Comparison of ENCODE assay signal across 8 cellular contexts in the genomic region with DNA sequence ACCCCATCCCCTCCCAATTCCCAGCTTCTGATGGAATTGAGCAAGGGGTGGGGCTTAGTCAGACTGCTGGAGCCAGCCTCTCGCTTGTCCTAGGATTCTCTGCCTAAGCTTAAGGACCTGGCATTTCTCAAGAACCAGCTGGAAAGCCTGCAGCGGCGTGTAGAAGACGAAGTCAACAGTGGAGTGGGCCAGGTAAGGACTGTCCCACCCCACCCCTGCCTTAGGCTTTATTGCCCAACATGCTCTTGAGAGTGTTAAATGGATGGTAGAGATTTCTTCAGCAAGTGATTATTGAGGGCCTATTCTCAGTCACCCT. TPM values are rescaled to one million over a fixed set of nuclear protein-coding genes. Genes with fewer than 3 reads are reported as not detected.
A peak's percentile ranks its signal among the peaks of the same experiment; 100 is the strongest.
DNase-seq lines count a peak whose midpoint lies in the region; ATAC-seq and TF ChIP-seq lines count a peak whose summit lies in the region.

No MANE protein-coding gene starts in this region.

- peaks cover 19% of the 10 kb centered on the region for H3K36me3 ChIP-seq in GM06990 (ENCODE audit: control insufficient read depth, insufficient read depth, low read length)
- H3K36me3 ChIP-seq in RWPE2 (ENCODE audit: low read depth), result peaks cover 22% of the 10 kb centered on the region
- peaks cover 18 to 30% of the 10 kb centered on the region in 2 donors for H3K36me3 ChIP-seq in esophagus (ENCODE audit: control insufficient read depth in 2 of 2, insufficient read depth in 2 of 2, low read length in 1 of 2)
- H3K36me3 ChIP-seq in psoas muscle (ENCODE audit: insufficient read depth in 1 of 2, low read depth in 1 of 2), result peaks cover 7 to 43% of the 10 kb centered on the region in 2 donors

- H3K27me3 ChIP-seq in GM06990 (replicated peaks; ENCODE audit: control insufficient read depth, insufficient read depth, low read length) (no peaks in the 10 kb centered on the region), RWPE2 (ENCODE audit: insufficient read depth, poor library complexity, severe bottlenecking) (no peaks in the 10 kb centered on the region), esophagus (ENCODE audit: control insufficient read depth in 1 of 2, insufficient read depth in 2 of 2, low read length in 2 of 2) (no peaks in the 10 kb centered on the region), psoas muscle (ENCODE audit: insufficient read depth in 3 of 3, low read length in 2 of 3) (no peaks in the 10 kb centered on the region)

- ATAC-seq in RWPE2 (ENCODE audit: low read depth), result no peak
- ATAC-seq in psoas muscle, result no peak
- ATAC-seq in HG03571 (IDR thresholded peaks at IDR 0.05; ENCODE audit: unreplicated experiment), result no peak

- H3K9me3 ChIP-seq in RWPE2 (ENCODE audit: severe bottlenecking) (no peaks in the 10 kb centered on the region), esophagus (ENCODE audit: control insufficient read depth in 2 of 2, insufficient read depth in 1 of 2, low read depth in 1 of 2, low read length in 1 of 2) (no peaks in the 10 kb centered on the region), psoas muscle (no peaks in the 10 kb centered on the region)

- H3K27ac ChIP-seq in RWPE2 (ENCODE audit: poor library complexity, severe bottlenecking) (peak overlapping the region; percentile 51), esophagus (ENCODE audit: low read depth in 2 of 2, low read length in 1 of 2) (peak overlapping the region; percentile 92 to 94), psoas muscle (peak overlapping the region; percentile 97)

- H3K4me3 ChIP-seq in GM06990 (replicated peaks; ENCODE audit: low read depth, low read length) (peak overlapping the region; percentile 88), RWPE2 (ENCODE audit: severe bottlenecking) (peak overlapping the region; percentile 61), esophagus (ENCODE audit: low read depth in 1 of 2, low read length in 2 of 2) (peak overlapping the region in 1 of 2 donors; percentile 73), psoas muscle (peak overlapping the region; percentile 82)

- TF ChIP-seq CTCF in GM06990 (IDR thresholded peaks at IDR 0.05; ENCODE audit: insufficient read depth, low read length, poor library complexity, severe bottlenecking) (no peak), RWPE2 (IDR thresholded peaks at IDR 0.05; ENCODE audit: poor library complexity, severe bottlenecking) (no peak), psoas muscle (IDR thresholded peaks at IDR 0.05) (no peak)

- intact Hi-C loops in psoas muscle (cut with DNase I), result loop anchor here (2.0 to 5.0 kb wide), 4 partner anchors 72 to 323 kb away; partner anchors contain the start of genes TMCO6 (in 2 of the 2), HARS1 (in 1 of the 2) and HARS2 (in 1 of the 2)

- WGBS in esophagus, 2 donors, result 51 to 64% methylated on average over 4 of the region's 4 CpGs
- WGBS in psoas muscle, 3 donors, result 68 to 85% (median 71%) methylated on average over 4 of the region's 4 CpGs

- H3K4me1 ChIP-seq in RWPE2 (ENCODE audit: insufficient read depth, poor library complexity, severe bottlenecking) (peaks cover 5% of the 10 kb centered on the region), esophagus (ENCODE audit: control insufficient read depth in 2 of 2, insufficient read depth in 2 of 2, low read length in 1 of 2) (peaks cover 4 to 20% of the 10 kb centered on the region in 2 donors), psoas muscle (peaks cover 81% of the 10 kb centered on the region)

- DNase-seq in GM06990 (ENCODE audit: extremely low read depth, insufficient read length) (no peak), RWPE2 (ENCODE audit: low spot score) (no peak), psoas muscle (no peak), OCI-M1 (lab: John Stamatoyannopoulos, UW) (no peak), UCSD-AML1 (lab: John Stamatoyannopoulos, UW; ENCODE audit: unreplicated experiment) (no peak), inferior parietal cortex (ENCODE audit: extremely low spot score) (no peak)

RNA-seq across cellular contexts. Expression of gene SLC35A4, which starts 1.1 kb away (rescaled TPM):
- polyA plus RNA-seq in esophagus (10 to 100 TPM; 26.2 to 42.3 TPM), psoas muscle (100 to 1,000 TPM in 1 of 3 donors, 10 to 100 TPM in 2; 49.9 to 149 (median 99.6) TPM)
- 100 to 1,000 TPM in 3 of 4 donors, 10 to 100 TPM in 1; 95.7 to 129 (median 117) TPM for total RNA-seq in psoas muscle

RNA-seq across cellular contexts. Expression of gene APBB3, which starts 1.3 kb away (rescaled TPM):
- polyA plus RNA-seq in esophagus (10 to 100 TPM; 10.9 to 20.7 TPM), psoas muscle (1 to 10 TPM; 4.3 to 7.6 (median 6.6) TPM)
- total RNA-seq in psoas muscle, result 10 to 100 TPM in 3 of 4 donors, 1 to 10 TPM in 1; 9.5 to 25.4 (median 16.4) TPM

RNA-seq across cellular contexts. Expression of gene SRA1, which starts 8.5 kb away (rescaled TPM):
- polyA plus RNA-seq in esophagus (10 to 100 TPM; 23.1 to 23.7 TPM), psoas muscle (10 to 100 TPM; 36.9 to 78.0 (median 58.6) TPM)
- 10 to 100 TPM; 33.4 to 58.5 (median 37.6) TPM for total RNA-seq in psoas muscle

RNA-seq across cellular contexts. Expression of gene EIF4EBP3, which starts 18.3 kb away (rescaled TPM):
- polyA plus RNA-seq in esophagus, result 10 to 100 TPM; 27.6 to 38.2 TPM
- total RNA-seq in psoas muscle, result 100 to 1,000 TPM in 1 of 4 donors, 10 to 100 TPM in 3; 31.7 to 116 (median 40.5) TPM
- 10 to 100 TPM; 43.8 to 81.8 (median 64.2) TPM for polyA plus RNA-seq in psoas muscle
